In genomic region chr5:142597546-142598337, GRCh38 we compare ENCODE assay signal across 9 cellular contexts.
DNase-seq lines count a peak whose midpoint lies in the region; ATAC-seq and TF ChIP-seq lines count a peak whose summit lies in the region.
"Had no signal": no experiment of that assay in that cellular context is flagged by ENCODE, and none has a peak within 500 bp of the region (broad histone marks: within the 10 kb centered on the region; RNA-seq: fewer than 3 reads in every experiment).

No MANE protein-coding gene starts in this region.

- WGBS in GM23248 (ENCODE audit: low coverage in 1 of 2, low lambda C conversion rate in 2 of 2, missing lambda C conversion rate in 2 of 2), 2 experiments = 41 to 42% methylated on average over 6 of the region's 6 CpGs
- 60 to 66% methylated on average over 6 of the region's 6 CpGs for WGBS in upper lobe of left lung, 2 donors
- 67% methylated on average over 5 of the region's 6 CpGs for WGBS in esophagus muscularis mucosa

- no peaks in the 10 kb centered on the region for H3K79me2 ChIP-seq in GM23248 (ENCODE audit: insufficient read depth)

- no peaks in the 10 kb centered on the region for H3K27me3 ChIP-seq in GM23248 (replicated peaks; ENCODE audit: insufficient read depth)
- H3K27me3 ChIP-seq in upper lobe of left lung = no peaks in the 10 kb centered on the region
- H3K27me3 ChIP-seq in esophagus muscularis mucosa = no peaks in the 10 kb centered on the region

- H3K9me2 ChIP-seq in GM23248 (ENCODE audit: insufficient read depth) = no peaks in the 10 kb centered on the region

- H3K4me3 ChIP-seq in GM23248 (no peak overlapping the region), upper lobe of left lung (no peak overlapping the region), esophagus muscularis mucosa (no peak overlapping the region)

- no peak overlapping the region for H3K9ac ChIP-seq in GM23248

- H3K27ac ChIP-seq in GM23248 (peak overlapping the region; percentile 61), upper lobe of left lung (no peak overlapping the region), esophagus muscularis mucosa (replicated peaks in 1 of 4) (no peak overlapping the region)

- DNase-seq in ACHN (peak; percentile 65), GM23248 (peak; percentile 95), iPS-NIHi7 (ENCODE audit: extremely low spot score) (peak; percentile 38), upper lobe of left lung (no peak), esophagus muscularis mucosa (ENCODE audit: extremely low spot score) (no peak)
- peak; percentile 27 to 56 for DNase-seq in activated CD4-positive, alpha-beta T cell treated with anti-CD3 and anti-CD28 coated beads, Interleukin-2, amount 50 U/mL, for 48 hours
- DNase-seq: T-cell had no signal

- ATAC-seq in upper lobe of left lung (ENCODE audit: low FRiP score in 2 of 2) (no peak), HG03097 (IDR thresholded peaks at IDR 0.05; ENCODE audit: low FRiP score, unreplicated experiment) (no peak), GM18868 (IDR thresholded peaks at IDR 0.05; ENCODE audit: unreplicated experiment) (no peak)
- ATAC-seq: T-cell had no signal

- H3K4me2 ChIP-seq in GM23248 (ENCODE audit: unreplicated experiment) = peak overlapping the region; percentile 11

- TF ChIP-seq POLR2A in upper lobe of left lung (IDR thresholded peaks at IDR 0.05) (no peak), esophagus muscularis mucosa (IDR thresholded peaks at IDR 0.05; ENCODE audit: low read depth) (no peak)

- TF ChIP-seq CTCF in upper lobe of left lung (IDR thresholded peaks at IDR 0.05) (no peak), esophagus muscularis mucosa (IDR thresholded peaks at IDR 0.05) (no peak)

- no peak overlapping the region for H2AFZ ChIP-seq in GM23248

- no peaks in the 10 kb centered on the region for H3K36me3 ChIP-seq in GM23248 (ENCODE audit: low read depth)
- H3K36me3 ChIP-seq in upper lobe of left lung = no peaks in the 10 kb centered on the region
- peaks cover 0 to 8% (median 0%) of the 10 kb centered on the region in 4 donors for H3K36me3 ChIP-seq in esophagus muscularis mucosa

- peaks cover 31% of the 10 kb centered on the region for H3K4me1 ChIP-seq in GM23248 (ENCODE audit: insufficient read depth)
- peaks cover 0 to 15% (median 3%) of the 10 kb centered on the region in 4 donors for H3K4me1 ChIP-seq in upper lobe of left lung
- H3K4me1 ChIP-seq in esophagus muscularis mucosa = peaks cover 17 to 23% (median 21%) of the 10 kb centered on the region in 4 donors

- no peaks in the 10 kb centered on the region for H3K9me3 ChIP-seq in GM23248 (ENCODE audit: low read depth)
- no peaks in the 10 kb centered on the region for H3K9me3 ChIP-seq in upper lobe of left lung
- no peaks in the 10 kb centered on the region for H3K9me3 ChIP-seq in esophagus muscularis mucosa

- peaks cover 18% of the 10 kb centered on the region for H3F3A ChIP-seq in GM23248 (ENCODE audit: insufficient read depth)

- in situ Hi-C loops in ACHN (cut with HindIII; ENCODE audit: low pct_ligation_motif_present, low pct_unique_long_range_greater_than_20kb, low sequenced_read_pairs) = no loop called here
- in situ Hi-C loops in GM23248 (cut with MboI) = no loop called here

- no peaks in the 10 kb centered on the region for H4K20me1 ChIP-seq in GM23248 (ENCODE audit: insufficient read depth)

- TF ChIP-seq EP300 in upper lobe of left lung (IDR thresholded peaks at IDR 0.05) (no peak), esophagus muscularis mucosa (IDR thresholded peaks at IDR 0.05) (no peak)

- intact Hi-C loops in esophagus muscularis mucosa (cut with DNase I) = no loop called here

Comparison
In these comparisons a context has a peak if more than half of its experiments do, and no peak if none do; other contexts are left out.
1. DNase-seq: peak in ACHN (single experiment), GM23248 (single experiment), activated CD4-positive, alpha-beta T cell treated with anti-CD3 and anti-CD28 coated beads, Interleukin-2, amount 50 U/mL, for 48 hours (2 of 2) and iPS-NIHi7 (single experiment); none in upper lobe of left lung (0 of 2) and esophagus muscularis mucosa (single experiment).